Comparison of ENCODE assay signal across 11 cellular contexts in the genomic region with DNA sequence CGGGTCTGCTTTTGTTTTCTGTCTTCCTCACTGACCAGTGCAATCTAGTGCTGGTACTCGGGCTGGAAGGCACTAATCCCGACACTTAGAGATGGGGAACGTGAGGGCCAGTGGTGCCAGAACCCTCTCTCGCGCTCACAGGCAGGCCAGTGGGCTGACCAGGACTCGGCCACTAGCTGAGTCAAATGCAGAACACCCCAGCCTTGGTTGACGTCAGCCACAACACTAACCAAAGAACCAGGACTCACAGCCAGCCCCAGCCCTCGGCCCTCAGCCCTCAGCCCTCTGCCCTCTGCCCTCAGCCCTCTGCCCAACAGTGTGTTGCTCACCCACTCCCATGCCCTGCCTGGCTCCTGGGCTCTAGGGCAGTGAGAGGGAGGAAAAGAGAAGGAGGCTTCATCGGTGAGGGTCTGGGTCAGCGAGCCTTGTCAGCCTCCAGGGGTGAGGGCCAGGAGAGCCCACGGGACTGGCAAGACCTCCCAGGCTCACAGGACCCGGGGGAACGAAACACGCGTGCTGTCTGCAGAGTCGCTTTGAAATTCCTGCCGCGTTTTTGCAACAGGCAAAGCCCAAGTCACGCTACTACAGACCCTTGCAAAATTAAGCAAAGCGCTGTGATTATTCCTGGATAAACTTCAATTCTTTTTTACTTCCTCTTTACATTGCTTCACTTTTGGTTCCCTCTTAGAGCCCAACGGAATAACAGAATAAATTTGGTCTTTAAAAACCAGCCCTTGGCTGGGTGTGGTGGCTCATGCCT.
DNase-seq lines count a peak whose midpoint lies in the region; ATAC-seq lines count a peak whose summit lies in the region.
"Had no signal": no experiment of that assay in that cellular context is flagged by ENCODE, and none has a peak within 500 bp of the region (broad histone marks: within the 10 kb centered on the region; RNA-seq: fewer than 3 reads in every experiment).

No MANE protein-coding gene starts in this region.

- peaks cover 74% of the 10 kb centered on the region for H3K36me3 Mint-ChIP-seq in dendritic cell treated with granulocyte-macrophage colony-stimulating factor and Interleukin-4, amounts not matched to agents 40 ng/mL and 50 ng/mL, for 4 days (ENCODE audit: low read depth)
- peaks cover 7% of the 10 kb centered on the region for H3K36me3 Mint-ChIP-seq in activated naive CD8-positive, alpha-beta T cell treated with anti-CD3 and anti-CD28 coated beads, Interleukin-2, amount 50 U/mL, for 24 hours (ENCODE audit: low read depth)
- H3K36me3 Mint-ChIP-seq: CD4-positive, CD25-positive, alpha-beta regulatory T cell had no signal

- H3K4me3 ChIP-seq in ACC112 (ENCODE audit: low read depth, low read length) (peak overlapping the region; percentile 80), muscle layer of colon (ENCODE audit: low read depth in 1 of 2, low read length in 2 of 2) (peak overlapping the region in 1 of 2 donors; percentile 52)

- peaks cover 13% of the 10 kb centered on the region for H3K79me2 ChIP-seq in ACC112 (ENCODE audit: control insufficient read depth, insufficient read depth, low read length, unreplicated experiment)

- DNase-seq in NOMO-1 treated with DMSO at 0.1 percent for 48 hours (lab: John Stamatoyannopoulos, UW; ENCODE audit: unreplicated experiment) (peak; percentile 94), amniotic stem cell (lab: John Stamatoyannopoulos, UW) (no peak)
- DNase-seq in activated naive CD8-positive, alpha-beta T cell treated with anti-CD3 and anti-CD28 coated beads, Interleukin-2, amount 50 U/mL, for 24 hours = no peak
- no peak for DNase-seq in stimulated activated CD4-positive, alpha-beta T cell treated with anti-CD3 and anti-CD28 coated beads, Interleukin-15, amount 100 ng/mL, for 24 hours
- DNase-seq: CD4-positive, CD25-positive, alpha-beta regulatory T cell had no signal

- H3K9me3 ChIP-seq in muscle layer of colon (ENCODE audit: low read length) = no peaks in the 10 kb centered on the region

- peak overlapping the region; percentile 74 for H3K27ac ChIP-seq in ACC112 (ENCODE audit: low read depth, low read length)
- H3K27ac ChIP-seq in muscle layer of colon (ENCODE audit: low read depth, low read length) = peak overlapping the region; percentile 16
- H3K27ac ChIP-seq: VCaP had no signal

- H3K4me1 Mint-ChIP-seq in dendritic cell treated with granulocyte-macrophage colony-stimulating factor and Interleukin-4, amounts not matched to agents 40 ng/mL and 50 ng/mL, for 4 days (ENCODE audit: low read depth) = peaks cover 85% of the 10 kb centered on the region
- peaks cover 9% of the 10 kb centered on the region for H3K4me1 Mint-ChIP-seq in activated naive CD8-positive, alpha-beta T cell treated with anti-CD3 and anti-CD28 coated beads, Interleukin-2, amount 50 U/mL, for 24 hours

- intact Hi-C loops in dendritic cell treated with granulocyte-macrophage colony-stimulating factor and Interleukin-4, amounts not matched to agents 40 ng/mL and 50 ng/mL, for 4 days (cut with micrococcal nuclease) = loop anchor here (2.0 kb wide), 2 partner anchors 14 to 22 kb away; no protein-coding TSS in a partner anchor

- H3K9me3 Mint-ChIP-seq in dendritic cell treated with granulocyte-macrophage colony-stimulating factor and Interleukin-4, amounts not matched to agents 40 ng/mL and 50 ng/mL, for 4 days = no peaks in the 10 kb centered on the region
- no peaks in the 10 kb centered on the region for H3K9me3 Mint-ChIP-seq in activated naive CD8-positive, alpha-beta T cell treated with anti-CD3 and anti-CD28 coated beads, Interleukin-2, amount 50 U/mL, for 24 hours
- H3K9me3 Mint-ChIP-seq: CD4-positive, CD25-positive, alpha-beta regulatory T cell; stimulated activated memory B cell treated with anti-CD40 and anti-IgM and Interleukin-4, amounts not matched to agents 10 μg/mL and 1 μg/mL and 100 μg/mL, for 72 hours had no signal

- H3K27me3 ChIP-seq in ACC112 (ENCODE audit: insufficient read depth, low read length) (no peaks in the 10 kb centered on the region), muscle layer of colon (ENCODE audit: control insufficient read depth in 1 of 2, insufficient read depth in 2 of 2, low read length in 2 of 2) (no peaks in the 10 kb centered on the region)

- no peaks in the 10 kb centered on the region for H3K27me3 Mint-ChIP-seq in dendritic cell treated with granulocyte-macrophage colony-stimulating factor and Interleukin-4, amounts not matched to agents 40 ng/mL and 50 ng/mL, for 4 days
- no peaks in the 10 kb centered on the region for H3K27me3 Mint-ChIP-seq in activated naive CD8-positive, alpha-beta T cell treated with anti-CD3 and anti-CD28 coated beads, Interleukin-2, amount 50 U/mL, for 24 hours
- H3K27me3 Mint-ChIP-seq: CD4-positive, CD25-positive, alpha-beta regulatory T cell; stimulated activated memory B cell treated with anti-CD40 and anti-IgM and Interleukin-4, amounts not matched to agents 10 μg/mL and 1 μg/mL and 100 μg/mL, for 72 hours had no signal

- peaks cover 31% of the 10 kb centered on the region for H3K4me1 ChIP-seq in ACC112 (ENCODE audit: control insufficient read depth, insufficient read depth, low read length, unreplicated experiment)
- H3K4me1 ChIP-seq in muscle layer of colon (ENCODE audit: insufficient read depth, low read length) = peaks cover 44% of the 10 kb centered on the region

- peak overlapping the region; percentile 92 for H3K27ac Mint-ChIP-seq in dendritic cell treated with granulocyte-macrophage colony-stimulating factor and Interleukin-4, amounts not matched to agents 40 ng/mL and 50 ng/mL, for 4 days
- H3K27ac Mint-ChIP-seq in activated naive CD8-positive, alpha-beta T cell treated with anti-CD3 and anti-CD28 coated beads, Interleukin-2, amount 50 U/mL, for 24 hours = no peak overlapping the region
- H3K27ac Mint-ChIP-seq: stimulated activated memory B cell treated with anti-CD40 and anti-IgM and Interleukin-4, amounts not matched to agents 10 μg/mL and 1 μg/mL and 100 μg/mL, for 72 hours had no signal

- H3K9ac ChIP-seq in muscle layer of colon (ENCODE audit: low read length) = peak overlapping the region; percentile 14

- peak overlapping the region; percentile 66 for H3K4me3 Mint-ChIP-seq in dendritic cell treated with granulocyte-macrophage colony-stimulating factor and Interleukin-4, amounts not matched to agents 40 ng/mL and 50 ng/mL, for 4 days
- H3K4me3 Mint-ChIP-seq in activated naive CD8-positive, alpha-beta T cell treated with anti-CD3 and anti-CD28 coated beads, Interleukin-2, amount 50 U/mL, for 24 hours = no peak overlapping the region
- H3K4me3 Mint-ChIP-seq: CD4-positive, CD25-positive, alpha-beta regulatory T cell; stimulated activated memory B cell treated with anti-CD40 and anti-IgM and Interleukin-4, amounts not matched to agents 10 μg/mL and 1 μg/mL and 100 μg/mL, for 72 hours had no signal

- H3K36me3 ChIP-seq in ACC112 (ENCODE audit: insufficient read depth, low read length) (no peaks in the 10 kb centered on the region), muscle layer of colon (ENCODE audit: insufficient read depth, low read length) (no peaks in the 10 kb centered on the region)

- ATAC-seq in activated naive CD8-positive, alpha-beta T cell treated with anti-CD3 and anti-CD28 coated beads, Interleukin-2, amount 50 U/mL, for 24 hours = no peak
- no peak for ATAC-seq in HG03342 (IDR thresholded peaks at IDR 0.05; ENCODE audit: unreplicated experiment)
- ATAC-seq: stimulated activated memory B cell treated with anti-CD40 and anti-IgM and Interleukin-4, amounts not matched to agents 10 μg/mL and 1 μg/mL and 100 μg/mL, for 72 hours had no signal

- H2AFZ ChIP-seq in ACC112 (ENCODE audit: low read length, unreplicated experiment) = peak overlapping the region; percentile 78
